10 cellular contexts compared by ENCODE assay signal in genomic region chr10:95790982-95791381, GRCh38. TPM values are rescaled to one million over a fixed set of nuclear protein-coding genes. Genes with fewer than 3 reads are reported as not detected.
DNase-seq lines count a peak whose midpoint lies in the region; ATAC-seq and TF ChIP-seq lines count a peak whose summit lies in the region.
"Had no signal": no experiment of that assay in that cellular context is flagged by ENCODE, and none has a peak within 500 bp of the region (broad histone marks: within the 10 kb centered on the region; RNA-seq: fewer than 3 reads in every experiment).

No MANE protein-coding gene starts in this region.

- peak overlapping the region; percentile 17 for H3K4me3 Mint-ChIP-seq in T-helper 1 cell treated with Interleukin-12 subunit alpha and Interleukin-12 subunit beta and Interleukin-4 antibody, amounts not matched to agents 30 μg/mL and 1 μg/mL, for 36 hours
- no peak overlapping the region for H3K4me3 Mint-ChIP-seq in osteocyte (ENCODE audit: unreplicated experiment)
- H3K4me3 Mint-ChIP-seq: brain had no signal

- H3K9me3 Mint-ChIP-seq in T-helper 1 cell treated with Interleukin-12 subunit alpha and Interleukin-12 subunit beta and Interleukin-4 antibody, amounts not matched to agents 30 μg/mL and 1 μg/mL, for 36 hours, result peaks cover 3% of the 10 kb centered on the region
- no peaks in the 10 kb centered on the region for H3K9me3 Mint-ChIP-seq in osteocyte (ENCODE audit: unreplicated experiment)
- H3K9me3 Mint-ChIP-seq: brain had no signal

- peak overlapping the region; percentile 78 for H3K27ac Mint-ChIP-seq in T-helper 1 cell treated with Interleukin-12 subunit alpha and Interleukin-12 subunit beta and Interleukin-4 antibody, amounts not matched to agents 30 μg/mL and 1 μg/mL, for 36 hours
- H3K27ac Mint-ChIP-seq in osteocyte (ENCODE audit: unreplicated experiment), result peak overlapping the region; percentile 51
- H3K27ac Mint-ChIP-seq: brain had no signal

- H3K4me1 Mint-ChIP-seq in T-helper 1 cell treated with Interleukin-12 subunit alpha and Interleukin-12 subunit beta and Interleukin-4 antibody, amounts not matched to agents 30 μg/mL and 1 μg/mL, for 36 hours (ENCODE audit: low read depth), result peaks cover 57% of the 10 kb centered on the region
- H3K4me1 Mint-ChIP-seq in osteocyte (ENCODE audit: unreplicated experiment), result peaks cover 40% of the 10 kb centered on the region

- peaks cover 25% of the 10 kb centered on the region for H3K36me3 Mint-ChIP-seq in T-helper 1 cell treated with Interleukin-12 subunit alpha and Interleukin-12 subunit beta and Interleukin-4 antibody, amounts not matched to agents 30 μg/mL and 1 μg/mL, for 36 hours (ENCODE audit: low read depth)
- no peaks in the 10 kb centered on the region for H3K36me3 Mint-ChIP-seq in osteocyte (ENCODE audit: unreplicated experiment)
- H3K36me3 Mint-ChIP-seq: brain had no signal

- DNase-seq in T-helper 1 cell, result no peak
- peak; percentile 36 for DNase-seq in HT-29 (ENCODE audit: low spot score)
- no peak for DNase-seq in osteocyte (ENCODE audit: extremely low spot score, unreplicated experiment)
- DNase-seq in GM13977 (ENCODE audit: low spot score), result no peak
- DNase-seq in GOT3 (lab: John Stamatoyannopoulos, UW), result no peak
- no peak for DNase-seq in NCI-H748 (lab: John Stamatoyannopoulos, UW; ENCODE audit: unreplicated experiment)
- DNase-seq: NCI-H2029 treated with DMSO at 0.1 percent for 48 hours had no signal

- TF ChIP-seq CTCF in osteocyte (IDR thresholded peaks at IDR 0.05) (no peak), GM13977 (IDR thresholded peaks at IDR 0.05; ENCODE audit: extremely low read depth, insufficient read depth, missing control alignments) (no peak)

- H3K27me3 Mint-ChIP-seq in T-helper 1 cell treated with Interleukin-12 subunit alpha and Interleukin-12 subunit beta and Interleukin-4 antibody, amounts not matched to agents 30 μg/mL and 1 μg/mL, for 36 hours (ENCODE audit: low read depth), result no peaks in the 10 kb centered on the region
- no peaks in the 10 kb centered on the region for H3K27me3 Mint-ChIP-seq in osteocyte (ENCODE audit: unreplicated experiment)
- H3K27me3 Mint-ChIP-seq: brain had no signal

- ATAC-seq in GM21786 (IDR thresholded peaks at IDR 0.05; ENCODE audit: unreplicated experiment), result peak; percentile 48

- in situ Hi-C loops in GM13977 (cut with MboI; ENCODE audit: low pct_unique_long_range_greater_than_20kb, low sequenced_read_pairs, unreplicated experiment), result no loop called here

RNA-seq across cellular contexts. Expression of gene ENTPD1, which starts 35.0 kb away (rescaled TPM):
- not detected in 2 replicates for total RNA-seq in HT-29 (2014; rRNA removed; shearing (Covaris generic))
- 1.2 and 1.5 TPM in 2 replicates for total RNA-seq in osteocyte
